ENCODE assay signal across 21 cellular contexts in genomic region chr12:16136206-16136605, GRCh38.
"Had no signal": no experiment of that assay in that cellular context is flagged by ENCODE, and none has a peak within 500 bp of the region (broad histone marks: within the 10 kb centered on the region; RNA-seq: fewer than 3 reads in every experiment).

No MANE protein-coding gene starts in this region.

- H3K27ac Mint-ChIP-seq: activated CD8-positive, alpha-beta T cell treated with anti-CD3 and anti-CD28 coated beads for 36 hours; activated naive CD4-positive, alpha-beta T cell treated with anti-CD3 and anti-CD28 coated beads, Interleukin-2, amount 50 U/mL, for 24 hours; T-helper 1 cell treated with Interleukin-12 subunit alpha and Interleukin-12 subunit beta and Interleukin-4 antibody, amounts not matched to agents 30 μg/mL and 1 μg/mL, for 36 hours had no signal

- H3K9me3 ChIP-seq: SJSA1 had no signal

- H3K27me3 Mint-ChIP-seq: activated CD8-positive, alpha-beta T cell treated with anti-CD3 and anti-CD28 coated beads for 36 hours; activated naive CD4-positive, alpha-beta T cell treated with anti-CD3 and anti-CD28 coated beads, Interleukin-2, amount 50 U/mL, for 24 hours; central memory CD8-positive, alpha-beta T cell had no signal

- DNase-seq: activated CD4-positive, alpha-beta T cell treated with anti-CD3 and anti-CD28 coated beads for 4 hours; activated CD8-positive, alpha-beta memory T cell treated with anti-CD3 and anti-CD28 coated beads, Interleukin-2, amount 50 U/mL, for 4 hours; activated CD8-positive, alpha-beta T cell treated with anti-CD3 and anti-CD28 coated beads for 36 hours; activated effector memory CD4-positive, alpha-beta T cell treated with Interleukin-2 at 50 U/mL for 16 hours; activated naive CD4-positive, alpha-beta T cell; activated T-cell treated with anti-CD3 and anti-CD28 coated beads, Interleukin-2, amount 50 U/mL, for 1 hour; aorta; KG1; NCI-H1092; NCI-H1930; NCI-H2171; NCI-H2227 treated with DMSO at 0.1 percent for 48 hours; NCI-H446 treated with DMSO at 0.1 percent for 48 hours; NCI-H526 treated with DMSO at 0.1 percent for 48 hours; NCI-H82; SHP77 had no signal

- H3K27me3 ChIP-seq: SJSA1 had no signal

- H3K4me3 ChIP-seq: SJSA1 had no signal

- H3K4me3 Mint-ChIP-seq: activated CD8-positive, alpha-beta T cell treated with anti-CD3 and anti-CD28 coated beads for 36 hours; activated naive CD4-positive, alpha-beta T cell treated with anti-CD3 and anti-CD28 coated beads, Interleukin-2, amount 50 U/mL, for 24 hours; central memory CD8-positive, alpha-beta T cell; T-helper 1 cell treated with Interleukin-12 subunit alpha and Interleukin-12 subunit beta and Interleukin-4 antibody, amounts not matched to agents 30 μg/mL and 1 μg/mL, for 36 hours had no signal

- H3K4me1 Mint-ChIP-seq: activated naive CD4-positive, alpha-beta T cell treated with anti-CD3 and anti-CD28 coated beads, Interleukin-2, amount 50 U/mL, for 24 hours; central memory CD8-positive, alpha-beta T cell had no signal

- ATAC-seq: activated CD4-positive, CD25-positive, alpha-beta regulatory T cell treated with anti-CD3 and anti-CD28 coated beads, Interleukin-2, amount 50 U/mL, for 24 hours; activated CD8-positive, alpha-beta T cell treated with anti-CD3 and anti-CD28 coated beads for 36 hours had no signal

- H3K36me3 ChIP-seq: SJSA1 had no signal

- H3K4me1 ChIP-seq: SJSA1 had no signal

- H3K27ac ChIP-seq: SJSA1 had no signal

- H3K36me3 Mint-ChIP-seq: activated naive CD4-positive, alpha-beta T cell treated with anti-CD3 and anti-CD28 coated beads, Interleukin-2, amount 50 U/mL, for 24 hours had no signal
